Comparison of ENCODE assay signal across 8 cellular contexts in the genomic region with DNA sequence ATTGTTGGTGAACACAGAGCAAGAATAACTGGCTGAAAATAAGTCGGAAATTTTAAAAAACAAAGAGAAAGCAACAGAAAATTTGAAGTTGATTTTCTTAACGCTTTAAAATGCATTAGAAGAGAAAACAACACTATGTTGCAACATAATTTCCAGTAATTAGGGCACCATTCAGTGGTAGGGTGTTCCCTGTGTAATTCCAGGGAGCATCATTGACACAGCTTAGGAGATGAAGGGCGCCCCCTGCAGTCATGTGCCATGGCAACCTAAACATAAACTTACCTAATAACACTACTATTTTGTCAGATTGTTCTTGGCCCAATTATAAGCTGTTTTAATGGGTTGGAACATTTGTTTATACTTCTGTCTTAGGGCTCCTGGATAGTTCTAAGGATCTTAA.
DNase-seq lines count a peak whose midpoint lies in the region; FAIRE-seq and TF ChIP-seq lines count a peak whose summit lies in the region.

No MANE protein-coding gene starts in this region.

- no peak overlapping the region for H3K27ac ChIP-seq in adrenal gland
- H3K27ac ChIP-seq in keratinocyte (ENCODE audit: control insufficient read depth, insufficient read depth, low read length) = no peak overlapping the region

- no peak for FAIRE-seq in keratinocyte (lab: Jason Lieb, UNC)

- DNase-seq in COLO668 (lab: John Stamatoyannopoulos, UW; ENCODE audit: unreplicated experiment) (peak; percentile 66), HFF-Myc (ENCODE audit: extremely low read depth, low read depth) (peak; percentile 21), adrenal gland (peak in 6 of 7 donors; percentile 23 to 58 (median 38)), keratinocyte (ENCODE audit: low read depth, low spot score) (no peak), NCI-H187 treated with DMSO at 0.1 percent for 48 hours (lab: John Stamatoyannopoulos, UW) (no peak), retina (no peak)
- no peak for DNase-seq in central memory CD4-positive, alpha-beta T cell
- no peak for DNase-seq in activated effector memory CD4-positive, alpha-beta T cell treated with Interleukin-2 at 50 U/mL for 16 hours

- H3K4me1 ChIP-seq in adrenal gland (replicated peaks in 1 of 2) (no peaks in the 10 kb centered on the region), keratinocyte (ENCODE audit: control insufficient read depth, extremely low read depth, insufficient read depth, low read length) (no peaks in the 10 kb centered on the region)

- H3K9me1 ChIP-seq in keratinocyte (ENCODE audit: control insufficient read depth, extremely low read depth, insufficient read depth, low read length) = no peaks in the 10 kb centered on the region

- H3K4me3 ChIP-seq in HFF-Myc (replicated peaks; ENCODE audit: low read depth, low read length) (no peak overlapping the region), adrenal gland (no peak overlapping the region), keratinocyte (ENCODE audit: control insufficient read depth in 2 of 3, extremely low read depth in 1 of 3, insufficient read depth in 2 of 3, low read depth in 1 of 3, low read length in 3 of 3) (no peak overlapping the region)

- no peak overlapping the region for H2AFZ ChIP-seq in keratinocyte (ENCODE audit: control insufficient read depth, low read length)

- no peaks in the 10 kb centered on the region for H3K79me2 ChIP-seq in keratinocyte (ENCODE audit: control insufficient read depth, insufficient read depth, low read length)

- dilution Hi-C loops in keratinocyte (cut with MboI; ENCODE audit: extremely low pct_ligation_motif_present, low sequenced_read_pairs) = no loop called here

- TF ChIP-seq POLR2A in adrenal gland (IDR thresholded peaks at IDR 0.05) = no peak

- H4K20me1 ChIP-seq in keratinocyte (ENCODE audit: control insufficient read depth, extremely low read depth, insufficient read depth, low read length) = no peaks in the 10 kb centered on the region

- H3K9me3 ChIP-seq in adrenal gland (replicated peaks in 1 of 3) (no peaks in the 10 kb centered on the region), keratinocyte (ENCODE audit: control insufficient read depth, low read depth, low read length) (no peaks in the 10 kb centered on the region)

- H3K36me3 ChIP-seq in adrenal gland (replicated peaks in 1 of 2) = no peaks in the 10 kb centered on the region
- H3K36me3 ChIP-seq in keratinocyte (ENCODE audit: control insufficient read depth in 2 of 2, extremely low read depth in 1 of 2, insufficient read depth in 2 of 2, low read length in 2 of 2) = no peaks in the 10 kb centered on the region

- no peak overlapping the region for H3K4me2 ChIP-seq in keratinocyte (ENCODE audit: control insufficient read depth, extremely low read depth, insufficient read depth, low read depth, low read length)

- H3K9ac ChIP-seq in keratinocyte (ENCODE audit: control insufficient read depth, extremely low read depth, insufficient read depth, low read length) = no peak overlapping the region

- intact Hi-C loops in adrenal gland (cut with DNase I) = no loop called here

- no peaks in the 10 kb centered on the region for H3K27me3 ChIP-seq in adrenal gland
- H3K27me3 ChIP-seq in keratinocyte (ENCODE audit: control insufficient read depth, extremely low read depth, insufficient read depth, low read length) = no peaks in the 10 kb centered on the region

- peak; percentile 63 for TF ChIP-seq CTCF in HFF-Myc (IDR thresholded peaks at IDR 0.05; ENCODE audit: low read depth, low read length, missing control alignments)
- TF ChIP-seq CTCF in adrenal gland (IDR thresholded peaks at IDR 0.05) = peak in 4 of 6 experiments; percentile 14 to 37 (median 31)
- peak; percentile 40 to 74 (median 54) for TF ChIP-seq CTCF in keratinocyte (optimal IDR thresholded peaks at IDR 0.05 in 1 of 3, IDR thresholded peaks at IDR 0.05 in 1 of 3, conservative IDR thresholded peaks at IDR 0.05 in 1 of 3; ENCODE audit: extremely low read depth in 1 of 3, insufficient read depth in 2 of 3, low read length in 3 of 3)

- 49 to 63% (median 58%) methylated on average over 3 of the region's 3 CpGs for WGBS in adrenal gland, 4 donors

Comparison
In these comparisons a context has a peak if more than half of its experiments do, and no peak if none do; other contexts are left out.
1. DNase-seq: peak in COLO668 (single experiment), HFF-Myc (single experiment) and adrenal gland (6 of 7); none in keratinocyte (single experiment), NCI-H187 treated with DMSO at 0.1 percent for 48 hours (single experiment), central memory CD4-positive, alpha-beta T cell (single experiment), activated effector memory CD4-positive, alpha-beta T cell treated with Interleukin-2 at 50 U/mL for 16 hours (single experiment) and retina (single experiment).
2. Peak in every context shown above with its lines, with median percentiles within 50 percentile points of each other: CTCF ChIP-seq.